1 cellular context compared by ENCODE assay signal in the genomic region with DNA sequence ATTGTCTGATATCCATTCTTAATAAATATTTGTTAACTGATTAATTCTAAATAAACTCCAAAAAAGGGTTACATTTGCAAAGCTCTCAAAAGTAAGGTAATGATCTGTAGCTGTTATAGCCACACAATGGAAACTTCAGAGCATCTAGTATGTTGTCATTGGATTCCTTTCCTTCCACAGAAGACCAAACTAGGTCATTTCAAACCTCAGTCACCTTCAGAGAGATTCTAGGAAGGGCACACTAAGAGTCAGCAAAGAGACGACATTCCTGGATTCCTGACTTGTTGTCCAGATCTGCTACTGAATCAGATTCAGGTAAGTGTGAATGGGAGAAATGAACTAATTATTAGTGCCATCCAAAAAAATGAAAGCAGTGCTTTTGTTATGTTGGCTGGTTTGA.
TF ChIP-seq lines count a peak whose summit lies in the region.

No MANE protein-coding gene starts in this region.

TF ChIP-seq in IMR-90, 13 proteins besides CTCF, POLR2A, EP300 and RAD21 (continued from another document):
- no peak for TF ChIP-seq ELK1 (IDR thresholded peaks at IDR 0.05; ENCODE audit: borderline replicate concordance, low read depth, low read length)
- TF ChIP-seq USF2 (IDR thresholded peaks at IDR 0.05; ENCODE audit: low read depth, low read length) = no peak
- TF ChIP-seq SMC3 (IDR thresholded peaks at IDR 0.05; ENCODE audit: low read depth, low read length) = no peak
- no peak for TF ChIP-seq NFE2L2 (IDR thresholded peaks at IDR 0.05; ENCODE audit: low read depth, low read length)
- TF ChIP-seq CEBPB (IDR thresholded peaks at IDR 0.05; ENCODE audit: low read depth, low read length) = no peak
- no peak for TF ChIP-seq MAZ (IDR thresholded peaks at IDR 0.05; ENCODE audit: borderline replicate concordance, low read depth, low read length)
- TF ChIP-seq MXI1 (IDR thresholded peaks at IDR 0.05; ENCODE audit: borderline replicate concordance, low read depth, low read length) = no peak
